ENCODE assay signal across 8 cellular contexts in genomic region chr3:73098026-73098425, GRCh38.
"Had no signal": no experiment of that assay in that cellular context is flagged by ENCODE, and none has a peak within 500 bp of the region (broad histone marks: within the 10 kb centered on the region; RNA-seq: fewer than 3 reads in every experiment).

No MANE protein-coding gene starts in this region.

- DNase-seq: IMR-90, KBM-7, KG1 had no signal

- H3K9ac ChIP-seq: KMS-11 had no signal

- H3K27ac ChIP-seq: HL-60, KMS-11 had no signal

- ATAC-seq: HepG2, K562 had no signal

- H3K4me2 ChIP-seq: KMS-11 had no signal

- FAIRE-seq: HepG2, HTR-8/SVneo, K562 had no signal

- H3K4me3 ChIP-seq: K562 had no signal
